In the genomic region with DNA sequence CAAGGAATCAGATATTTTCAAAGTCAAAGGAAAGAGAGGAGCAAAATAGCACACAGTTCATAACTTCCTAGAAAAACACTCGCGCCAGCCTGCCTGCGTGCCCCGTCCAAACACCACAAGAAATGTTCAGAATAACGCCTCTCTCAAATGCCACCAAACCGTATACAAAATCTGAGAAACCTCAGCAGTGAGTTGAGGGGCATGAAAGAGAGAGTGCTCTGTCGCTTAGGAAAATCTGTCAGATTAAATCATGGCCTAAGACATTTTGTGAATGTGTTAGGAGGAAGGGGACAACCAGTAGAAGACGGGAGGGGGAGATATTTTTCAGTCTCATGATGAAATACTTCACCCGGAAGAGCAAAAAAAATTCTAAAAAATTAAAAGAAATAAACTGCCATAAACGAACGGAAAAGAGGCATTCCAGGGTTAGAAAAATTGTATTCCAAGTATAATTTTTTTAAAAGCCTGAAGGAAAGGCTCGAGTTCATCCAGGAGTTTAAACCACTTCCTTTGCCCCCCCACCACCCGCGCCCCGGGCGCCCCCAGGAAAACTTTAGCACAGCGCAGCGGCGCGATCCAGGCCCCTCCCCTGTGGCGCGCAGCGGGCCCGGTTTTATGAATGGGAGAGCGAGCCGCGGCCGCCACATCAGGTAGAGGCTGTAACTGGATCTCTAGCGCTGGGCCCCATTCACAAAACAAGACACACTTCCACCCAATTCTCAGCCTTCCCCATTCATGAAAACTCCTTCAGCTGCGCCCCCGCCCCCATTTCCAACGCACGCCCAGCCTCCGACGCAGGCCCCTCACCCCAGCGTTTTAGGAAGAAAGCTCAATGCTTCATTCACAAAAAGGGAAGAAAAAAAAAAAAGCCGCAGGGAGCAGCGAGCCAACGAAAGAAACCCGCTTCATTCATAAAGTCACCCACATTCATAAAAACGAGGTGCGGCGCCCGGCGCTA, we compare ENCODE assay signal across 8 cellular contexts. TPM values are rescaled to one million over a fixed set of nuclear protein-coding genes. Genes with fewer than 3 reads are reported as not detected.
DNase-seq lines count a peak whose midpoint lies in the region; ATAC-seq, FAIRE-seq and TF ChIP-seq lines count a peak whose summit lies in the region.

No MANE protein-coding gene starts in this region.

- peak overlapping the region; percentile 71 for H2AFZ ChIP-seq in GM12878 (ENCODE audit: control insufficient read depth, low read depth, low read length)
- peak overlapping the region; percentile 79 for H2AFZ ChIP-seq in hepatocyte

- peak overlapping the region; percentile 49 for H3K9ac ChIP-seq in GM12878 (ENCODE audit: control insufficient read depth, insufficient read depth, low read length)

- H3K9me2 ChIP-seq in hepatocyte (replicated peaks; ENCODE audit: insufficient read depth): no peaks in the 10 kb centered on the region

- TF ChIP-seq RAD21 in GM12878 (IDR thresholded peaks at IDR 0.05; ENCODE audit: insufficient read depth, low read depth, low read length): no peak

- no TSS peak for BruUV-seq in GM12878 (replicated peaks; lab: Mats Ljungman, UMichigan)

- TF ChIP-seq EP300 in GM12878 (IDR thresholded peaks at IDR 0.05; ENCODE audit: borderline replicate concordance in 1 of 2, control insufficient read depth in 1 of 2, low read depth in 2 of 2, low read length in 2 of 2): no peak

- SMC1A ChIA-PET in GM12878 (lab: Charles Lee; ENCODE audit: uncharacterized antibody, unreplicated experiment): interaction anchor here (0.6 kb wide), 1 partner anchor 94 kb away, joined by 3 read pairs; no protein-coding TSS in a partner anchor

- POLR2A ChIA-PET in AG04449 (lab: Yijun Ruan, JAX) (interaction anchor here (0.7 to 1.8 kb wide), 3 partner anchors 9 to 134 kb away, joined by 3 to 14 read pairs (median 3); no protein-coding TSS in a partner anchor), GM12878 (lab: Charles Lee) (interaction anchor here (0.6 to 0.8 kb wide), 3 partner anchors 120 to 669 kb away, joined by 4 to 8 read pairs (median 4); no protein-coding TSS in a partner anchor)

- WGBS in GM12878 (ENCODE audit: insufficient coverage, insufficient replicate concordance, low lambda C conversion rate, missing lambda C conversion rate): 25% methylated on average over 37 of the region's 45 CpGs
- WGBS in hepatocyte (ENCODE audit: low lambda C conversion rate, missing lambda C conversion rate): 3% methylated on average over 35 of the region's 45 CpGs
- WGBS in prostate gland: 3% methylated on average over 45 of the region's 45 CpGs

- H3K4me1 ChIP-seq in GM12878 (ENCODE audit: control insufficient read depth, insufficient read depth, low read length) (peaks cover 24% of the 10 kb centered on the region), hepatocyte (ENCODE audit: insufficient read depth) (peaks cover 20% of the 10 kb centered on the region), prostate gland (replicated peaks) (no peaks in the 10 kb centered on the region)

- H3K9me3 ChIP-seq in GM12878 (replicated peaks; ENCODE audit: control insufficient read depth, insufficient read depth, low read length): no peaks in the 10 kb centered on the region
- no peaks in the 10 kb centered on the region for H3K9me3 ChIP-seq in hepatocyte (ENCODE audit: low read depth)
- H3K9me3 ChIP-seq in prostate gland: no peaks in the 10 kb centered on the region

- RAD21 ChIA-PET in GM12878 (lab: Charles Lee; ENCODE audit: unreplicated experiment): interaction anchor here (0.7 to 3.3 kb wide), 3 partner anchors 9 to 134 kb away, joined by 3 to 10 read pairs (median 5); no protein-coding TSS in a partner anchor

- ATAC-seq in GM19467 (IDR thresholded peaks at IDR 0.05; ENCODE audit: unreplicated experiment): peak; percentile 21
- ATAC-seq in GM12878: peak; percentile 16; the same call in 2 of the 3 replicates
- no peak for ATAC-seq in omental fat pad (ENCODE audit: low FRiP score)

- H3K4me3 ChIP-seq in AG04449 (ENCODE audit: low read depth, low read length): peak overlapping the region; percentile 86
- peak overlapping the region; percentile 62 for H3K4me3 ChIP-seq in GM12878
- peak overlapping the region; percentile 84 for H3K4me3 ChIP-seq in hepatocyte
- H3K4me3 ChIP-seq in prostate gland: peak overlapping the region; percentile 46 to 58

- CTCF ChIA-PET in AG04449 (lab: Yijun Ruan, JAX): interaction anchor here (1.1 kb wide), 1 partner anchor 10 kb away, joined by 3 read pairs; no protein-coding TSS in a partner anchor
- CTCF ChIA-PET in GM12878 (lab: Yijun Ruan, JAX): interaction anchor here (0.7 to 0.8 kb wide), 2 partner anchors 135 to 146 kb away, joined by 3 to 4 read pairs; no protein-coding TSS in a partner anchor

- TF ChIP-seq POLR2A in GM12878 (IDR thresholded peaks at IDR 0.05; ENCODE audit: low read depth, low read length): no peak
- TF ChIP-seq POLR2A in prostate gland (IDR thresholded peaks at IDR 0.05): no peak

- TF ChIP-seq CTCF in AG04449 (IDR thresholded peaks at IDR 0.05; ENCODE audit: insufficient read depth, low read length, missing control alignments): no peak
- TF ChIP-seq CTCF in GM12878 (IDR thresholded peaks at IDR 0.05 in 2 of 3, conservative IDR thresholded peaks at IDR 0.05 in 1 of 3; ENCODE audit: control insufficient read depth in 2 of 3, extremely low read depth in 1 of 3, insufficient read depth in 1 of 3, low read depth in 3 of 3, low read length in 3 of 3): no peak
- TF ChIP-seq CTCF in hepatocyte (IDR thresholded peaks at IDR 0.05; ENCODE audit: poor library complexity): no peak
- no peak for TF ChIP-seq CTCF in prostate gland (IDR thresholded peaks at IDR 0.05)
- no peak for TF ChIP-seq CTCF in omental fat pad (IDR thresholded peaks at IDR 0.05)

- H3K79me2 ChIP-seq in GM12878 (ENCODE audit: control insufficient read depth, insufficient read depth, low read length): no peaks in the 10 kb centered on the region
- H3K79me2 ChIP-seq in hepatocyte: no peaks in the 10 kb centered on the region

- in situ Hi-C loops in GM12878 (cut with MboI): no loop called here

- FAIRE-seq in GM12878 (lab: Jason Lieb, UNC): no peak

- H3K4me2 ChIP-seq in GM12878 (ENCODE audit: control insufficient read depth, insufficient read depth): peak overlapping the region; percentile 98
- H3K4me2 ChIP-seq in hepatocyte: peak overlapping the region; percentile 94

- no peaks in the 10 kb centered on the region for H4K20me1 ChIP-seq in GM12878 (ENCODE audit: control insufficient read depth, insufficient read depth)
- no peaks in the 10 kb centered on the region for H4K20me1 ChIP-seq in hepatocyte (ENCODE audit: insufficient read depth, poor library complexity, severe bottlenecking)

- H3K27ac ChIP-seq in GM12878 (ENCODE audit: control insufficient read depth, insufficient read depth) (no peak overlapping the region), hepatocyte (peak overlapping the region; percentile 21), prostate gland (peak overlapping the region; percentile 3 to 82)

- H3K36me3 ChIP-seq in GM12878 (ENCODE audit: control insufficient read depth in 2 of 2, insufficient read depth in 2 of 2, low read length in 1 of 2) (no peaks in the 10 kb centered on the region), hepatocyte (replicated peaks; ENCODE audit: insufficient read depth, low read depth) (no peaks in the 10 kb centered on the region), prostate gland (no peaks in the 10 kb centered on the region)

- H3K27me3 ChIP-seq in GM12878 (replicated peaks in 1 of 2; ENCODE audit: control insufficient read depth in 2 of 2, insufficient read depth in 2 of 2, low read length in 1 of 2) (peaks cover 0 to 13% of the 10 kb centered on the region in 2 experiments; a peak in 2 of 4 replicates), hepatocyte (peaks cover 19% of the 10 kb centered on the region), prostate gland (replicated peaks; ENCODE audit: insufficient read depth) (no peaks in the 10 kb centered on the region)

- intact Hi-C loops in GM12878 (cut with micrococcal nuclease; ENCODE audit: unreplicated experiment) (loop anchor here (5.0 to 10.0 kb wide), 3 partner anchors 45 to 427 kb away; no protein-coding TSS in a partner anchor), prostate gland (cut with DNase I) (loop anchor here (5.0 kb wide), 2 partner anchors 110 to 170 kb away; partner anchors contain the start of gene TRA2B)

- DNase-seq in AG04449 (ENCODE audit: low read depth, low spot score) (no peak), NCI-H146 (lab: John Stamatoyannopoulos, UW) (peak; percentile 85), SKM-1 treated with dmso at 0.1 percent for 144 hours (lab: John Stamatoyannopoulos, UW; ENCODE audit: unreplicated experiment) (peak; percentile 65), GM12878 (ENCODE audit: low read depth, low spot score) (no peak), hepatocyte (ENCODE audit: low spot score) (peak; percentile 81), prostate gland (ENCODE audit: low spot score) (peak; percentile 66), omental fat pad (ENCODE audit: low spot score) (no peak)

RNA-seq across cellular contexts. Expression of gene ETV5, which starts 1.5 kb away (rescaled TPM):
- 39.6 and 39.8 TPM in 2 replicates for total RNA-seq in GM12878 (2013; cell fraction: nucleolus; rRNA removed)
- total RNA-seq in GM12878 (2014; rRNA removed) (8.1 and 8.3 TPM in 2 replicates), GM12878 (2014; rRNA removed; fragmentation: Illumina TruSeq; extraction: Trizol) (5.9 and 6.3 TPM in 2 replicates), GM12878 (2021) (10.6 and 12.5 TPM in 2 replicates), hepatocyte (9.0 and 12.2 TPM in 2 replicates), prostate gland (10 to 100 TPM; 16.5 to 17.6 TPM), omental fat pad (10 to 100 TPM; 10.3 to 23.3 (median 14.5) TPM)
- polyA plus RNA-seq in GM12878 (2011; ENCODE audit: low read depth): 2.9 TPM
- polyA plus RNA-seq in GM12878 (2011; rRNA removed) (5.4 and 6.0 TPM in 2 replicates), GM12878 (2014; fragmentation: Illumina TruSeq; extraction: Trizol) (6.7 and 7.8 TPM in 2 replicates), GM12878 (2014; fragmentation: Nextera tagmentation; extraction: Ambion mirVana) (1 to 10 TPM; 5.0 to 5.4 TPM), GM12878 (2014; rRNA removed) (7.0 and 7.8 TPM in 2 replicates), GM12878 (2016; fragmentation: Nextera tagmentation; extraction: Ambion mirVana) (10 to 100 TPM; 14.5 to 18.4 TPM), hepatocyte (15.0 and 23.6 TPM in 2 replicates)
- polyA plus RNA-seq in GM12878 (2011; cell fraction: cytosol; rRNA removed): 4.1 and 5.4 TPM in 2 replicates
- 2.9 and 3.9 TPM in 2 replicates for polyA plus RNA-seq in GM12878 (2011; cell fraction: nucleus; rRNA removed)
- polyA plus RNA-seq in GM12878 (2012): 4.4 and 6.2 TPM in 2 replicates
- 5.2 and 6.5 TPM in 2 replicates for polyA minus RNA-seq in GM12878 (2011; rRNA and poly(A)+ RNA removed)
- polyA minus RNA-seq in GM12878 (2011; cell fraction: cytosol; rRNA and poly(A)+ RNA removed): 4.5 and 4.9 TPM in 2 replicates
- 2.9 and 8.4 TPM in 2 replicates for polyA minus RNA-seq in GM12878 (2011; cell fraction: nucleus; rRNA and poly(A)+ RNA removed)

Comparison
In these comparisons a context has a peak if more than half of its experiments do, and no peak if none do; other contexts are left out.
1. DNase-seq: peak in NCI-H146 (single experiment), SKM-1 treated with dmso at 0.1 percent for 144 hours (single experiment), hepatocyte (single experiment) and prostate gland (single experiment); none in AG04449 (single experiment), GM12878 (single experiment) and omental fat pad (single experiment).
2. Peak in every context shown above with its lines, with median percentiles within 50 percentile points of each other: H3K4me3 ChIP-seq.